In the genomic region with DNA sequence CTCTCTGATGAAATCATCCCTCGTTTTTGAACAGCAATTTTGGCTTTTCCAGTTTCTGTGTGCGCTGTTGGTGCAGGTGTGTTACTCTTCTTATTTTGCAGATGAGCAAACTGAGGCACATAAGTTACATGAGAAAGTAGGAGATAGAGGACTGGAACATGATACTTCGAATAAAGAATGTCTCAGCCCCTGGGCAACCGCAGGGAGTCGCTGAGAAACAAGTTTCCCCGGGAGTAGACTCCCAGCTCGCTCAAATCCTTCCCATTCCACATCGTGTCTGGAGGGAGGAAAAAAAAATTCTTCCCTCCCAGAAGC, we compare ENCODE assay signal across 8 cellular contexts. TPM values are rescaled to one million over a fixed set of nuclear protein-coding genes. Genes with fewer than 3 reads are reported as not detected.
DNase-seq lines count a peak whose midpoint lies in the region; ATAC-seq and TF ChIP-seq lines count a peak whose summit lies in the region.

No MANE protein-coding gene starts in this region.

- peak overlapping the region; percentile 67 for H3K27ac Mint-ChIP-seq in activated naive CD8-positive, alpha-beta T cell treated with anti-CD3 and anti-CD28 coated beads, Interleukin-2, amount 50 U/mL, for 24 hours

- no peaks in the 10 kb centered on the region for H3K9me3 ChIP-seq in lung (ENCODE audit: control insufficient read depth in 2 of 2, insufficient read depth in 1 of 2, low read length in 1 of 2)

- H3K27me3 ChIP-seq in lung (ENCODE audit: control insufficient read depth, insufficient read depth) = no peaks in the 10 kb centered on the region

- H3K4me3 ChIP-seq in lung = peak overlapping the region; percentile 21

- TF ChIP-seq CTCF in lung (IDR thresholded peaks at IDR 0.05; ENCODE audit: control extremely low read depth, extremely low read depth) = no peak

- H3K36me3 Mint-ChIP-seq in activated naive CD8-positive, alpha-beta T cell treated with anti-CD3 and anti-CD28 coated beads, Interleukin-2, amount 50 U/mL, for 24 hours (ENCODE audit: low read depth) = peaks cover 6% of the 10 kb centered on the region

- no peaks in the 10 kb centered on the region for H3K27me3 Mint-ChIP-seq in activated naive CD8-positive, alpha-beta T cell treated with anti-CD3 and anti-CD28 coated beads, Interleukin-2, amount 50 U/mL, for 24 hours

- H3K4me1 Mint-ChIP-seq in activated naive CD8-positive, alpha-beta T cell treated with anti-CD3 and anti-CD28 coated beads, Interleukin-2, amount 50 U/mL, for 24 hours = peaks cover 48% of the 10 kb centered on the region

- no peak for DNase-seq in activated naive CD8-positive, alpha-beta T cell treated with anti-CD3 and anti-CD28 coated beads, Interleukin-2, amount 50 U/mL, for 24 hours
- DNase-seq in lung (ENCODE audit: low spot score) (no peak), cerebellar cortex (ENCODE audit: low spot score) (no peak), hepatic stellate cell (ENCODE audit: low spot score) (no peak), cortex of kidney (lab: John Stamatoyannopoulos, UW) (no peak)

- WGBS in lung, 2 donors = 2 to 5% methylated on average over 8 of the region's 8 CpGs

- H3K4me1 ChIP-seq in lung (ENCODE audit: control insufficient read depth in 2 of 2, insufficient read depth in 2 of 2, low read length in 2 of 2) = peaks cover 6 to 13% of the 10 kb centered on the region in 2 donors

- H3K36me3 ChIP-seq in lung (ENCODE audit: control insufficient read depth in 2 of 2, insufficient read depth in 2 of 2, low read length in 2 of 2) = peaks cover 0 to 2% of the 10 kb centered on the region in 2 donors

- H3K9me3 Mint-ChIP-seq in activated naive CD8-positive, alpha-beta T cell treated with anti-CD3 and anti-CD28 coated beads, Interleukin-2, amount 50 U/mL, for 24 hours = no peaks in the 10 kb centered on the region

- H3K27ac ChIP-seq in lung (ENCODE audit: low read depth in 1 of 2, low read length in 1 of 2) = peak overlapping the region; percentile 35 to 81

- ATAC-seq in GM18517 (IDR thresholded peaks at IDR 0.05; ENCODE audit: unreplicated experiment) (peak; percentile 9), HG02943 (IDR thresholded peaks at IDR 0.05; ENCODE audit: low read depth, unreplicated experiment) (peak; percentile 7), lung (ENCODE audit: insufficient read depth, low FRiP score) (no peak), HG03469 (IDR thresholded peaks at IDR 0.05; ENCODE audit: unreplicated experiment) (no peak)
- peak; percentile 0 for ATAC-seq in activated naive CD8-positive, alpha-beta T cell treated with anti-CD3 and anti-CD28 coated beads, Interleukin-2, amount 50 U/mL, for 24 hours

- peak overlapping the region; percentile 91 for H3K4me3 Mint-ChIP-seq in activated naive CD8-positive, alpha-beta T cell treated with anti-CD3 and anti-CD28 coated beads, Interleukin-2, amount 50 U/mL, for 24 hours

RNA-seq across cellular contexts. Expression of a gene that starts 18.0 kb away (rescaled TPM):
- total RNA-seq in lung = 10 to 100 TPM; 20.1 to 55.8 TPM
- 10 to 100 TPM; 11.2 to 17.3 TPM for polyA plus RNA-seq in lung

Comparison
In these comparisons a context has a peak if more than half of its experiments do, and no peak if none do; other contexts are left out.
1. ATAC-seq: peak in GM18517 (single experiment), HG02943 (single experiment) and activated naive CD8-positive, alpha-beta T cell treated with anti-CD3 and anti-CD28 coated beads, Interleukin-2, amount 50 U/mL, for 24 hours (single experiment); none in lung (single experiment) and HG03469 (single experiment).